ENCODE assay signal across 10 cellular contexts in genomic region chr18:21735452-21736015, GRCh38. TPM values are rescaled to one million over a fixed set of nuclear protein-coding genes. Genes with fewer than 3 reads are reported as not detected.
DNase-seq lines count a peak whose midpoint lies in the region; ATAC-seq and TF ChIP-seq lines count a peak whose summit lies in the region.
"Had no signal": no experiment of that assay in that cellular context is flagged by ENCODE, and none has a peak within 500 bp of the region (broad histone marks: within the 10 kb centered on the region; RNA-seq: fewer than 3 reads in every experiment).

No MANE protein-coding gene starts in this region.

- H3K4me3 Mint-ChIP-seq in CD8-positive, alpha-beta T cell, result no peak overlapping the region
- no peak overlapping the region for H3K4me3 Mint-ChIP-seq in activated naive CD4-positive, alpha-beta T cell treated with anti-CD3 and anti-CD28 coated beads for 36 hours

- no peaks in the 10 kb centered on the region for H3K27me3 Mint-ChIP-seq in CD8-positive, alpha-beta T cell (ENCODE audit: low read depth)
- peaks cover 2% of the 10 kb centered on the region for H3K27me3 Mint-ChIP-seq in activated naive CD4-positive, alpha-beta T cell treated with anti-CD3 and anti-CD28 coated beads for 36 hours (ENCODE audit: low read depth)

- H3K4me1 Mint-ChIP-seq in CD8-positive, alpha-beta T cell (ENCODE audit: low read depth), result peaks cover 7% of the 10 kb centered on the region
- H3K4me1 Mint-ChIP-seq in activated naive CD4-positive, alpha-beta T cell treated with anti-CD3 and anti-CD28 coated beads for 36 hours (ENCODE audit: low read depth), result peaks cover 5% of the 10 kb centered on the region

- no peaks in the 10 kb centered on the region for H3K36me3 ChIP-seq in CD8-positive, alpha-beta T cell (ENCODE audit: insufficient read depth, low read length)
- H3K36me3 ChIP-seq in Karpas-422 (ENCODE audit: insufficient read depth, low read length) (no peaks in the 10 kb centered on the region), ovary (no peaks in the 10 kb centered on the region)
- H3K36me3 ChIP-seq: gastrocnemius medialis had no signal

- no peak overlapping the region for H3K4me2 ChIP-seq in Karpas-422 (ENCODE audit: low read depth, low read length, poor library complexity, severe bottlenecking)

- no peak overlapping the region for H2AFZ ChIP-seq in Karpas-422 (ENCODE audit: low read length)

- intact Hi-C loops in CD8-positive, alpha-beta T cell (cut with DNase I, micrococcal nuclease), result no loop called here
- intact Hi-C loops in activated naive CD4-positive, alpha-beta T cell treated with anti-CD3 and anti-CD28 coated beads for 36 hours (cut with micrococcal nuclease), result no loop called here
- intact Hi-C loops in ovary (cut with DNase I), result no loop called here

- CTCF ChIA-PET in CD8-positive, alpha-beta T cell (lab: Charles Lee), result no interaction called here
- CTCF ChIA-PET in activated naive CD4-positive, alpha-beta T cell treated with anti-CD3 and anti-CD28 coated beads for 36 hours (lab: Charles Lee), result interaction anchor here (0.6 kb wide), 1 partner anchor 13 kb away, joined by 3 read pairs; no protein-coding TSS in a partner anchor

- H3K27ac ChIP-seq in CD8-positive, alpha-beta T cell (ENCODE audit: low read depth, low read length), result peak overlapping the region; percentile 20
- no peak overlapping the region for H3K27ac ChIP-seq in Karpas-422 (ENCODE audit: low read length)
- H3K27ac ChIP-seq in ovary, result no peak overlapping the region
- H3K27ac ChIP-seq: gastrocnemius medialis had no signal

- no peak for TF ChIP-seq POLR2A in ovary (IDR thresholded peaks at IDR 0.05)

- H3K9ac ChIP-seq in Karpas-422 (ENCODE audit: low read length), result no peak overlapping the region

- no peaks in the 10 kb centered on the region for H3K9me3 ChIP-seq in CD8-positive, alpha-beta T cell (ENCODE audit: low read length)
- H3K9me3 ChIP-seq in Karpas-422 (ENCODE audit: low read length) (no peaks in the 10 kb centered on the region), ovary (no peaks in the 10 kb centered on the region)
- H3K9me3 ChIP-seq: gastrocnemius medialis had no signal

- POLR2A ChIA-PET in CD8-positive, alpha-beta T cell (lab: Charles Lee), result interaction anchor here (0.8 kb wide), 1 partner anchor 135 kb away, joined by 3 read pairs; the partner anchor contains the start of gene ESCO1

- TF ChIP-seq EP300 in ovary (IDR thresholded peaks at IDR 0.05), result no peak

- no peaks in the 10 kb centered on the region for H3K9me2 ChIP-seq in Karpas-422 (replicated peaks; ENCODE audit: insufficient read depth, low read length)

- no peaks in the 10 kb centered on the region for H4K20me1 ChIP-seq in Karpas-422 (ENCODE audit: insufficient read depth, low read depth, low read length)

- H3K36me3 Mint-ChIP-seq in CD8-positive, alpha-beta T cell, result peaks cover 1% of the 10 kb centered on the region
- H3K36me3 Mint-ChIP-seq in activated naive CD4-positive, alpha-beta T cell treated with anti-CD3 and anti-CD28 coated beads for 36 hours (ENCODE audit: low read depth), result no peaks in the 10 kb centered on the region

- WGBS in ovary, 3 donors, result 49 to 67% (median 60%) methylated on average over 12 of the region's 12 CpGs

- H3K27ac Mint-ChIP-seq in CD8-positive, alpha-beta T cell, result peak overlapping the region; percentile 37
- H3K27ac Mint-ChIP-seq in activated naive CD4-positive, alpha-beta T cell treated with anti-CD3 and anti-CD28 coated beads for 36 hours, result no peak overlapping the region

- no peak for ATAC-seq in CD8-positive, alpha-beta T cell
- ATAC-seq: gastrocnemius medialis had no signal

- no peaks in the 10 kb centered on the region for H3K79me2 ChIP-seq in Karpas-422 (ENCODE audit: low read length)

- DNase-seq in CD8-positive, alpha-beta T cell, result peak in 6 of 7 experiments; percentile 3 to 47 (median 21)
- DNase-seq in NCI-H69 (lab: John Stamatoyannopoulos, UW) (peak; percentile 80), islet precursor cell (peak; percentile 75), T1000 (lab: John Stamatoyannopoulos, UW) (no peak), NCI-H1436 treated with DMSO at 0.1 percent for 48 hours (lab: John Stamatoyannopoulos, UW) (no peak), Karpas-422 (no peak), ovary (no peak)
- DNase-seq in activated naive CD4-positive, alpha-beta T cell treated with anti-CD3 and anti-CD28 coated beads for 36 hours, result peak; percentile 38
- DNase-seq: gastrocnemius medialis, NCI-H1694 had no signal

- H3K9me3 Mint-ChIP-seq in CD8-positive, alpha-beta T cell, result peaks cover 4% of the 10 kb centered on the region
- H3K9me3 Mint-ChIP-seq in activated naive CD4-positive, alpha-beta T cell treated with anti-CD3 and anti-CD28 coated beads for 36 hours, result peaks cover 6% of the 10 kb centered on the region

- TF ChIP-seq CTCF in CD8-positive, alpha-beta T cell (IDR thresholded peaks at IDR 0.05), result no peak
- TF ChIP-seq CTCF in ovary (IDR thresholded peaks at IDR 0.05), result no peak

- H3K4me1 ChIP-seq in CD8-positive, alpha-beta T cell (ENCODE audit: insufficient read depth, low read length), result peaks cover 5% of the 10 kb centered on the region
- H3K4me1 ChIP-seq in Karpas-422 (ENCODE audit: low read length) (peaks cover 12% of the 10 kb centered on the region), ovary (ENCODE audit: insufficient read depth) (peaks cover 1% of the 10 kb centered on the region)

- H3K27me3 ChIP-seq in CD8-positive, alpha-beta T cell (ENCODE audit: insufficient read depth, low read length), result no peaks in the 10 kb centered on the region
- H3K27me3 ChIP-seq in Karpas-422 (ENCODE audit: low read length), result no peaks in the 10 kb centered on the region
- no peaks in the 10 kb centered on the region for H3K27me3 ChIP-seq in ovary
- H3K27me3 ChIP-seq: gastrocnemius medialis had no signal

- no peak overlapping the region for H3K4me3 ChIP-seq in CD8-positive, alpha-beta T cell (ENCODE audit: low read depth, low read length)
- H3K4me3 ChIP-seq in Karpas-422 (ENCODE audit: low read length) (no peak overlapping the region), ovary (no peak overlapping the region)
- H3K4me3 ChIP-seq: gastrocnemius medialis had no signal

RNA-seq across cellular contexts. Expression of gene MIB1, which starts 5.1 kb away (rescaled TPM):
- 1 to 10 TPM; 8.7 to 8.9 TPM for total RNA-seq in CD8-positive, alpha-beta T cell
- total RNA-seq in activated naive CD4-positive, alpha-beta T cell treated with anti-CD3 and anti-CD28 coated beads for 36 hours, result 10 to 100 TPM; 22.8 to 26.2 TPM
- 40.4 and 56.2 TPM in 2 replicates for total RNA-seq in Karpas-422 (2014; rRNA removed; shearing (Covaris generic); ENCODE audit: low replicate concordance)
- 10 to 100 TPM; 30.9 to 54.8 (median 44.9) TPM for total RNA-seq in ovary
- polyA plus RNA-seq in ovary, result 10 to 100 TPM; 10.3 to 13.4 TPM

RNA-seq across cellular contexts. Expression of gene ABHD3, which starts 31.0 kb away (rescaled TPM):
- 10 to 100 TPM; 28.9 to 34.3 TPM for total RNA-seq in CD8-positive, alpha-beta T cell
- total RNA-seq in activated naive CD4-positive, alpha-beta T cell treated with anti-CD3 and anti-CD28 coated beads for 36 hours, result 10 to 100 TPM; 14.3 to 14.5 TPM
- 64.2 and 142 TPM in 2 replicates for total RNA-seq in Karpas-422 (2014; rRNA removed; shearing (Covaris generic); ENCODE audit: low replicate concordance)
- total RNA-seq in ovary, result 10 to 100 TPM in 3 of 7 donors, 1 to 10 TPM in 4; 4.8 to 14.3 (median 9.5) TPM
- polyA plus RNA-seq in ovary, result 10 to 100 TPM; 11.2 to 12.8 TPM

Comparison
In these comparisons a context has a peak if more than half of its experiments do, and no peak if none do; other contexts are left out.
1. DNase-seq: peak in CD8-positive, alpha-beta T cell (6 of 7), NCI-H69 (single experiment), activated naive CD4-positive, alpha-beta T cell treated with anti-CD3 and anti-CD28 coated beads for 36 hours (single experiment) and islet precursor cell (single experiment); none in T1000 (single experiment), NCI-H1436 treated with DMSO at 0.1 percent for 48 hours (single experiment), Karpas-422 (single experiment) and ovary (0 of 5).